Comparison of ENCODE assay signal across 11 cellular contexts in genomic region chr20:34549291-34549928, GRCh38. TPM values are rescaled to one million over a fixed set of nuclear protein-coding genes. Genes with fewer than 3 reads are reported as not detected.
DNase-seq lines count a peak whose midpoint lies in the region; FAIRE-seq and TF ChIP-seq lines count a peak whose summit lies in the region.
"Had no signal": no experiment of that assay in that cellular context is flagged by ENCODE, and none has a peak within 500 bp of the region (broad histone marks: within the 10 kb centered on the region; RNA-seq: fewer than 3 reads in every experiment).

No MANE protein-coding gene starts in this region.

- H3K4ac ChIP-seq in H1 (replicated peaks; ENCODE audit: insufficient read length, low read depth, low read length): no peak overlapping the region

- H2BK12ac ChIP-seq in H1 (ENCODE audit: low read depth, low read length): 0 out of 2 replicates have a peak overlapping the region, but pooled peaks have one; percentile 30

- no peak overlapping the region for H3K4me3 ChIP-seq in H1 (ENCODE audit: extremely low read depth in 1 of 4, insufficient read depth in 2 of 4, low read depth in 3 of 4, low read length in 4 of 4)
- H3K4me3 ChIP-seq in parathyroid adenoma (ENCODE audit: low read depth, low read length): no peak overlapping the region
- H3K4me3 ChIP-seq in MG63: no peak overlapping the region
- H3K4me3 ChIP-seq in dorsolateral prefrontal cortex: no peak overlapping the region
- H3K4me3 ChIP-seq: heart right ventricle had no signal

- H3K23ac ChIP-seq in H1 (ENCODE audit: insufficient read length): no peak overlapping the region

- H3K9ac ChIP-seq in H1 (replicated peaks in 1 of 4; ENCODE audit: extremely low read depth in 1 of 4, low read depth in 3 of 4, low read length in 3 of 4): peak overlapping the region in 1 of 4 experiments; percentile 29; a peak in 1 of 7 replicates
- no peak overlapping the region for H3K9ac ChIP-seq in parathyroid adenoma

- no peaks in the 10 kb centered on the region for H3K9me3 ChIP-seq in H1 (ENCODE audit: insufficient read depth in 2 of 2, low read depth in 1 of 2, low read length in 1 of 2)
- no peaks in the 10 kb centered on the region for H3K9me3 ChIP-seq in parathyroid adenoma (ENCODE audit: control insufficient read depth, low read length)
- H3K9me3 ChIP-seq in MG63: no peaks in the 10 kb centered on the region
- H3K9me3 ChIP-seq: heart right ventricle had no signal

- no peak overlapping the region; the same call in 1 of the 2 replicates for H2BK5ac ChIP-seq in H1 (ENCODE audit: low read depth, low read length)

- H4K91ac ChIP-seq in H1 (replicated peaks; ENCODE audit: insufficient read length, low read length): no peak overlapping the region

- TF ChIP-seq CTCF in H1 (IDR thresholded peaks at IDR 0.05; ENCODE audit: control extremely low read depth in 1 of 3, insufficient read depth in 1 of 3, low read depth in 1 of 3, low read length in 3 of 3) (no peak), parathyroid adenoma (IDR thresholded peaks at IDR 0.05) (no peak), dorsolateral prefrontal cortex (IDR thresholded peaks at IDR 0.05 in 54 of 56, conservative IDR thresholded peaks at IDR 0.05 in 2 of 56; ENCODE audit: low read depth in 1 of 56, partially characterized antibody in 56 of 56) (no peak)

- H3K23me2 ChIP-seq in H1 (ENCODE audit: low read depth, low read length): peaks cover 3% of the 10 kb centered on the region; the same call in 1 of the 2 replicates

- H3K36me3 ChIP-seq in H1 (ENCODE audit: control insufficient read depth in 2 of 4, insufficient read depth in 4 of 4, low read length in 3 of 4) (no peaks in the 10 kb centered on the region), parathyroid adenoma (ENCODE audit: control insufficient read depth, insufficient read depth, low read length) (no peaks in the 10 kb centered on the region), MG63 (no peaks in the 10 kb centered on the region)
- H3K36me3 ChIP-seq: heart right ventricle had no signal

- H3K56ac ChIP-seq in H1 (replicated peaks; ENCODE audit: insufficient read length, low read depth, low read length): no peak overlapping the region

- no peak overlapping the region for H2BK15ac ChIP-seq in H1 (ENCODE audit: low read length)

- no peak overlapping the region for H2BK20ac ChIP-seq in H1 (ENCODE audit: low read length)

- no peak overlapping the region for H2BK120ac ChIP-seq in H1 (replicated peaks; ENCODE audit: low read depth, low read length)

- peak; percentile 20 to 52 (median 21) for DNase-seq in NCI-H1417 (lab: John Stamatoyannopoulos, UW)
- no peak for DNase-seq in NCI-H1417 treated with DMSO at 0.1 percent for 48 hours (lab: John Stamatoyannopoulos, UW)
- DNase-seq in NCI-H2196 treated with DMSO at 0.1 percent for 48 hours (lab: John Stamatoyannopoulos, UW; ENCODE audit: unreplicated experiment): peak; percentile 14
- peak in 1 of 2 experiments; percentile 64 for DNase-seq in H1 (ENCODE audit: low read depth in 1 of 2, low spot score in 2 of 2)
- DNase-seq in MG63: no peak
- no peak for DNase-seq in NCI-H1048 (lab: John Stamatoyannopoulos, UW)
- no peak for DNase-seq in dorsolateral prefrontal cortex
- DNase-seq: activated naive CD4-positive, alpha-beta T cell treated with anti-CD3 and anti-CD28 coated beads, Interleukin-2, amount 10 ng/mL, durations not matched to agents 7 days and 5 days; heart right ventricle; stimulated activated CD4-positive, alpha-beta T cell treated with anti-CD3 and anti-CD28 coated beads, Interleukin-4, amount 100 ng/mL, for 24 hours had no signal

- POLR2A ChIA-PET in H1 (lab: Charles Lee; ENCODE audit: partially characterized antibody): interaction anchor here (0.6 to 1.6 kb wide), 4 partner anchors 11 to 164 kb away, joined by 3 to 4 read pairs (median 4); no protein-coding TSS in a partner anchor

- H3K18ac ChIP-seq in H1 (ENCODE audit: extremely low read depth, low read length): no peak overlapping the region

- H3K27ac ChIP-seq in H1 (ENCODE audit: low read depth, low read length) (no peak overlapping the region), parathyroid adenoma (no peak overlapping the region), dorsolateral prefrontal cortex (no peak overlapping the region)
- H3K27ac ChIP-seq: heart right ventricle had no signal

- WGBS in H1 (ENCODE audit: extremely low coverage in 1 of 2, insufficient coverage in 1 of 2, insufficient read length in 1 of 2, insufficient replicate concordance in 2 of 2, low coverage in 1 of 2, low lambda C conversion rate in 2 of 2, missing lambda C conversion rate in 1 of 2), 2 experiments: 76% methylated on average over 20 of the region's 20 CpGs; no CpG with 5 or more reads in 1 of the 2 experiments

- H2AFZ ChIP-seq in H1 (ENCODE audit: low read length): 0 out of 2 replicates have a peak overlapping the region, but pooled peaks have one; percentile 78
- H2AFZ ChIP-seq in parathyroid adenoma: peak overlapping the region; percentile 50

- H3K27me3 ChIP-seq in H1 (replicated peaks in 1 of 4; ENCODE audit: control insufficient read depth in 3 of 4, extremely low read depth in 1 of 4, insufficient read depth in 3 of 4, low read length in 3 of 4): no peaks in the 10 kb centered on the region
- no peaks in the 10 kb centered on the region for H3K27me3 ChIP-seq in parathyroid adenoma (ENCODE audit: control insufficient read depth, insufficient read depth, low read length)
- H3K27me3 ChIP-seq in MG63: no peaks in the 10 kb centered on the region
- no peaks in the 10 kb centered on the region for H3K27me3 ChIP-seq in dorsolateral prefrontal cortex
- H3K27me3 ChIP-seq: heart right ventricle had no signal

- no peaks in the 10 kb centered on the region for H4K20me1 ChIP-seq in H1 (replicated peaks in 1 of 2; ENCODE audit: control insufficient read depth in 1 of 2, insufficient read depth in 2 of 2, low read length in 2 of 2)

- H3K4me2 ChIP-seq in H1 (ENCODE audit: insufficient read depth in 1 of 2, low read depth in 2 of 2, low read length in 2 of 2) (peak overlapping the region; percentile 24 to 27; a peak in 2 of 4 replicates), parathyroid adenoma (ENCODE audit: low read length) (no peak overlapping the region)

- no peak overlapping the region for H2AK5ac ChIP-seq in H1 (ENCODE audit: low read depth, low read length)

- TF ChIP-seq POLR2A in H1 (IDR thresholded peaks at IDR 0.05; ENCODE audit: control extremely low read depth in 1 of 2, low read depth in 2 of 2, low read length in 2 of 2): peak in 1 of 2 experiments; percentile 52; a peak in 2 of 3 replicates

- H3K79me2 ChIP-seq in H1 (ENCODE audit: control insufficient read depth in 1 of 2, insufficient read depth in 2 of 2, low read length in 2 of 2) (no peaks in the 10 kb centered on the region), parathyroid adenoma (no peaks in the 10 kb centered on the region)

- no peak for TF ChIP-seq EP300 in H1 (IDR thresholded peaks at IDR 0.05; ENCODE audit: borderline replicate concordance in 1 of 2, low read depth in 2 of 2, low read length in 2 of 2)

- no peak for TF ChIP-seq RAD21 in H1 (IDR thresholded peaks at IDR 0.05 in 1 of 2, conservative IDR thresholded peaks at IDR 0.05 in 1 of 2; ENCODE audit: low read depth in 2 of 2, low read length in 2 of 2)

- CTCF ChIA-PET in H1 (lab: Charles Lee; ENCODE audit: partially characterized antibody): interaction anchor here (0.8 to 4.3 kb wide), 5 partner anchors 11 to 360 kb away, joined by 3 to 24 read pairs (median 3); no protein-coding TSS in a partner anchor

- intact Hi-C loops in dorsolateral prefrontal cortex (cut with DNase I): no loop called here

- no peaks in the 10 kb centered on the region for H3K79me1 ChIP-seq in H1 (ENCODE audit: low read depth, low read length)

- FAIRE-seq in H1 (lab: Jason Lieb, UNC): peak; percentile 24

- no peak overlapping the region for H3K14ac ChIP-seq in H1 (ENCODE audit: insufficient read length)

- no peak overlapping the region for H4K8ac ChIP-seq in H1 (ENCODE audit: extremely low read depth, insufficient read depth, low read length)

- H3K4me1 ChIP-seq in H1 (replicated peaks in 1 of 4; ENCODE audit: control insufficient read depth in 3 of 4, insufficient read depth in 4 of 4, low read length in 3 of 4) (peaks cover 0 to 14% (median 2%) of the 10 kb centered on the region in 4 experiments; a peak in 4 of 7 replicates), parathyroid adenoma (peaks cover 7% of the 10 kb centered on the region)

- H4K5ac ChIP-seq in H1 (ENCODE audit: insufficient read length, low read depth, low read length): no peak overlapping the region

TF ChIP-seq in H1, 55 proteins besides CTCF, POLR2A, EP300 and RAD21 (continues in another document):
- peak; percentile 71 for TF ChIP-seq POLR2AphosphoS5 (IDR thresholded peaks at IDR 0.05; ENCODE audit: low read depth, low read length)
- no peak for TF ChIP-seq TCF12 (IDR thresholded peaks at IDR 0.05; ENCODE audit: low read depth, low read length)
- TF ChIP-seq TEAD4 (IDR thresholded peaks at IDR 0.05; ENCODE audit: low read depth, low read length): no peak
- TF ChIP-seq TAF1 (IDR thresholded peaks at IDR 0.05; ENCODE audit: low read depth, low read length): 0 out of 2 replicates have a peak, but pooled peaks have one; percentile 32

RNA-seq across cellular contexts. Expression of gene MAP1LC3A, which starts 9.1 kb away (rescaled TPM):
- 5.0 and 6.3 TPM in 2 replicates for total RNA-seq in H1 (2021; fragmentation: NEBNext Ultra II Directional; extraction: Animal tissue kit (Norgen Biotek cat#: 25700))
- 6.1 and 9.5 TPM in 2 replicates for polyA plus RNA-seq in H1 (2011; rRNA removed)
- polyA plus RNA-seq in H1 (2011; cell fraction: cytosol; rRNA removed): 3.5 TPM
- polyA plus RNA-seq in H1 (2011; cell fraction: nucleus; rRNA removed): 15.4 TPM
- 3.8 to 10.9 TPM (median 10.8 TPM) in 4 replicates for polyA plus RNA-seq in H1 (2012, experiment 1 of 2)
- polyA plus RNA-seq in H1 (2012, experiment 2 of 2): 9.2 TPM
- polyA plus RNA-seq in H1 (2013, experiment 1 of 2): 5.6 TPM
- polyA plus RNA-seq in H1 (2013, experiment 2 of 2): 5.4 TPM
- 0.61 and 0.69 TPM in 2 replicates for polyA minus RNA-seq in H1 (2011; rRNA and poly(A)+ RNA removed)
- polyA minus RNA-seq in H1 (2011; cell fraction: cytosol; rRNA and poly(A)+ RNA removed): 4.7 TPM
- 3.9 TPM for polyA minus RNA-seq in H1 (2011; cell fraction: nucleus; rRNA and poly(A)+ RNA removed)
- 0.13 TPM in 1 of 2 replicates, not detected in the other for total RNA-seq in MG63 (2014; rRNA removed; shearing (Covaris generic); ENCODE audit: low replicate concordance)
- total RNA-seq in dorsolateral prefrontal cortex: 100 to 1,000 TPM in 118 of 120 experiments, 10 to 100 TPM in 2; 86.9 to 270 (median 160) TPM

RNA-seq across cellular contexts. Expression of gene DYNLRB1, which starts 33.2 kb away (rescaled TPM):
- total RNA-seq in H1 (2021; fragmentation: NEBNext Ultra II Directional; extraction: Animal tissue kit (Norgen Biotek cat#: 25700)): 107 and 109 TPM in 2 replicates
- polyA plus RNA-seq in H1 (2011; rRNA removed): 206 and 214 TPM in 2 replicates
- polyA plus RNA-seq in H1 (2011; cell fraction: cytosol; rRNA removed): 156 TPM
- 142 TPM for polyA plus RNA-seq in H1 (2011; cell fraction: nucleus; rRNA removed)
- polyA plus RNA-seq in H1 (2012, experiment 1 of 2): 208 to 280 TPM (median 256 TPM) in 4 replicates
- polyA plus RNA-seq in H1 (2012, experiment 2 of 2): 422 TPM
- 190 TPM for polyA plus RNA-seq in H1 (2013, experiment 1 of 2)
- polyA plus RNA-seq in H1 (2013, experiment 2 of 2): 197 TPM
- 114 and 160 TPM in 2 replicates for polyA minus RNA-seq in H1 (2011; rRNA and poly(A)+ RNA removed)
- 51.7 TPM for polyA minus RNA-seq in H1 (2011; cell fraction: cytosol; rRNA and poly(A)+ RNA removed)
- polyA minus RNA-seq in H1 (2011; cell fraction: nucleus; rRNA and poly(A)+ RNA removed): 56.9 TPM
- 96.3 and 137 TPM in 2 replicates for total RNA-seq in MG63 (2014; rRNA removed; shearing (Covaris generic); ENCODE audit: low replicate concordance)
- 100 to 1,000 TPM; 153 to 387 (median 261) TPM for total RNA-seq in dorsolateral prefrontal cortex

Comparison
In these comparisons a context has a peak if more than half of its experiments do, and no peak if none do; other contexts are left out.
1. DNase-seq: peak in NCI-H1417 (3 of 3) and NCI-H2196 treated with DMSO at 0.1 percent for 48 hours (single experiment); none in NCI-H1417 treated with DMSO at 0.1 percent for 48 hours (single experiment), MG63 (single experiment), NCI-H1048 (single experiment) and dorsolateral prefrontal cortex (0 of 10).
2. RNA of gene MAP1LC3A, which starts 9.1 kb away (total RNA-seq): 86.9 to 270 TPM in dorsolateral prefrontal cortex; 5.0 to 6.3 TPM in H1 and 0.13 TPM in MG63; every median in the first group is over 10 times any median in the second.